Comparison of ENCODE assay signal across 24 cellular contexts in the genomic region with DNA sequence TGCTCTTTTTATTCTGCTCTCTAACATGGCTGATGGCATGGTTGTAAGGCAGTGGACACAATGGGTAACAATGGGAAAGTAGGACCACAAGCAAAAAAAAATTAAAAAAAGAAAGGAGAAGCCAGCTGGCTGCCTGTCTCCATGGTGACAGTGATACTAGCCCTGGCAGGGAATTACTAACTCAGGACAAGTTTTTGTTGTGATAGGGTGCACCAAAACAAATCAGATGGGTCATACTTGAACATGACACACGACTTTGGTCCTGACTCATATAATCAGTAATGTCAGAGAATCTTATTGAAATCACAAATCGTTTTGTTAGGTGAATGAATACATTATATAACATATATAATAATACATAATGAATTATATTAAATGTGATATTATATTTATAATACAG.
DNase-seq lines count a peak whose midpoint lies in the region; ATAC-seq and TF ChIP-seq lines count a peak whose summit lies in the region.
"Had no signal": no experiment of that assay in that cellular context is flagged by ENCODE, and none has a peak within 500 bp of the region (broad histone marks: within the 10 kb centered on the region; RNA-seq: fewer than 3 reads in every experiment).

No MANE protein-coding gene starts in this region.

- no peaks in the 10 kb centered on the region for H3K79me2 ChIP-seq in mammary epithelial cell (ENCODE audit: insufficient read depth, low read length)

- WGBS in mammary epithelial cell (ENCODE audit: low coverage, missing lambda C conversion rate): 40% methylated on average over 2 of the region's 2 CpGs
- WGBS in psoas muscle, 3 donors: 42 to 68% (median 50%) methylated on average over 2 of the region's 2 CpGs
- WGBS in ovary, 3 donors: 54 to 78% (median 55%) methylated on average over 2 of the region's 2 CpGs

- CTCF ChIA-PET in mammary epithelial cell (lab: Charles Lee; ENCODE audit: low non-redundant PET): no interaction called here

- H3K4me1 ChIP-seq in mammary epithelial cell (ENCODE audit: insufficient read depth, low read length) (no peaks in the 10 kb centered on the region), breast epithelium (no peaks in the 10 kb centered on the region), HAP-1 (0 out of 2 replicates have a peak, but pooled peaks cover 4% of the 10 kb centered on the region), psoas muscle (peaks cover 7% of the 10 kb centered on the region), ovary (ENCODE audit: insufficient read depth) (no peaks in the 10 kb centered on the region)
- H3K4me1 ChIP-seq: A549; BLaER1 treated with 17β-estradiol and CSF1 and Interleukin-3, amounts not matched to agents 10 nM and 100 nM had no signal

- dilution Hi-C loops in mammary epithelial cell (cut with HindIII; ENCODE audit: low sequenced_read_pairs): no loop called here

- no peak for TF ChIP-seq EP300 in ovary (IDR thresholded peaks at IDR 0.05)

- H3K36me3 ChIP-seq in mammary epithelial cell (ENCODE audit: insufficient read depth, low read length) (no peaks in the 10 kb centered on the region), breast epithelium (no peaks in the 10 kb centered on the region), HAP-1 (replicated peaks) (no peaks in the 10 kb centered on the region), psoas muscle (ENCODE audit: insufficient read depth in 1 of 2, low read depth in 1 of 2) (peaks cover 0 to 50% of the 10 kb centered on the region in 2 donors), ovary (no peaks in the 10 kb centered on the region)
- H3K36me3 ChIP-seq: BLaER1 treated with 17β-estradiol and CSF1 and Interleukin-3, amounts not matched to agents 10 nM and 100 nM had no signal

- BruUV-seq in mammary epithelial cell (replicated peaks; lab: Mats Ljungman, UMichigan): no TSS peak

- no peaks in the 10 kb centered on the region for H3K27me3 ChIP-seq in mammary epithelial cell (ENCODE audit: insufficient read depth, low read length)
- no peaks in the 10 kb centered on the region for H3K27me3 ChIP-seq in breast epithelium
- no peaks in the 10 kb centered on the region for H3K27me3 ChIP-seq in HAP-1 (ENCODE audit: low read depth)
- no peaks in the 10 kb centered on the region for H3K27me3 ChIP-seq in psoas muscle (ENCODE audit: insufficient read depth in 3 of 3, low read length in 2 of 3)
- no peaks in the 10 kb centered on the region for H3K27me3 ChIP-seq in ovary
- H3K27me3 ChIP-seq: BLaER1 treated with 17β-estradiol and CSF1 and Interleukin-3, amounts not matched to agents 10 nM and 100 nM had no signal

- no peak overlapping the region for H3K9ac ChIP-seq in mammary epithelial cell (ENCODE audit: insufficient read depth, low read length)
- H3K9ac ChIP-seq: BLaER1 treated with 17β-estradiol and CSF1 and Interleukin-3, amounts not matched to agents 10 nM and 100 nM had no signal

- in situ Hi-C loops in mammary epithelial cell (cut with MboI; ENCODE audit: low sequenced_read_pairs in 2 of 2): no loop called here
- in situ Hi-C loops in HAP-1 (cut with MboI; ENCODE audit: low sequenced_read_pairs): no loop called here

- no peaks in the 10 kb centered on the region for H4K20me1 ChIP-seq in mammary epithelial cell (ENCODE audit: insufficient read depth, low read length)
- H4K20me1 ChIP-seq: BLaER1 treated with 17β-estradiol and CSF1 and Interleukin-3, amounts not matched to agents 10 nM and 100 nM had no signal

- no peak overlapping the region for H3K4me3 ChIP-seq in mammary epithelial cell (replicated peaks in 1 of 3; ENCODE audit: insufficient read depth in 1 of 3, low read depth in 2 of 3, low read length in 3 of 3)
- no peak overlapping the region for H3K4me3 ChIP-seq in breast epithelium
- no peak overlapping the region for H3K4me3 ChIP-seq in HAP-1
- H3K4me3 ChIP-seq in psoas muscle: no peak overlapping the region
- H3K4me3 ChIP-seq in ovary: no peak overlapping the region
- H3K4me3 ChIP-seq: A549; BLaER1 treated with 17β-estradiol and CSF1 and Interleukin-3, amounts not matched to agents 10 nM and 100 nM; GM12878; PC-9 had no signal

- TF ChIP-seq POLR2A in breast epithelium (IDR thresholded peaks at IDR 0.05) (no peak), ovary (IDR thresholded peaks at IDR 0.05) (no peak)

- no peak overlapping the region for H2AFZ ChIP-seq in mammary epithelial cell (ENCODE audit: low read depth, low read length)
- H2AFZ ChIP-seq: PC-9 had no signal

- H3K4me2 ChIP-seq in mammary epithelial cell (ENCODE audit: insufficient read depth, low read depth, low read length): no peak overlapping the region
- H3K4me2 ChIP-seq: A549; BLaER1 treated with 17β-estradiol and CSF1 and Interleukin-3, amounts not matched to agents 10 nM and 100 nM; PC-9 had no signal

- no peak overlapping the region for H3K27ac ChIP-seq in mammary epithelial cell (ENCODE audit: insufficient read depth, low read depth, low read length)
- no peak overlapping the region for H3K27ac ChIP-seq in breast epithelium
- peak overlapping the region; percentile 11 for H3K27ac ChIP-seq in psoas muscle
- no peak overlapping the region for H3K27ac ChIP-seq in ovary
- H3K27ac ChIP-seq: A549; BLaER1 treated with 17β-estradiol and CSF1 and Interleukin-3, amounts not matched to agents 10 nM and 100 nM; PC-9 had no signal

- intact Hi-C loops in mammary epithelial cell (cut with micrococcal nuclease): no loop called here
- intact Hi-C loops in breast epithelium (cut with DNase I; ENCODE audit: low total_unique reads): no loop called here
- intact Hi-C loops in psoas muscle (cut with DNase I): no loop called here
- intact Hi-C loops in ovary (cut with DNase I): no loop called here

- ATAC-seq in psoas muscle: peak; percentile 40 to 73 (median 64)
- ATAC-seq in HG02884 (IDR thresholded peaks at IDR 0.05; ENCODE audit: unreplicated experiment): no peak
- ATAC-seq: A549, GM12878, HCT116 had no signal

- no peaks in the 10 kb centered on the region for H3K9me3 ChIP-seq in mammary epithelial cell (replicated peaks; ENCODE audit: insufficient read depth, low read length)
- H3K9me3 ChIP-seq in breast epithelium: no peaks in the 10 kb centered on the region
- H3K9me3 ChIP-seq in HAP-1: no peaks in the 10 kb centered on the region
- no peaks in the 10 kb centered on the region for H3K9me3 ChIP-seq in psoas muscle
- no peaks in the 10 kb centered on the region for H3K9me3 ChIP-seq in ovary
- H3K9me3 ChIP-seq: A549; BLaER1 treated with 17β-estradiol and CSF1 and Interleukin-3, amounts not matched to agents 10 nM and 100 nM had no signal

- DNase-seq in mammary epithelial cell: peak; percentile 1
- no peak for DNase-seq in breast epithelium (ENCODE audit: low spot score in 2 of 2)
- peak; percentile 6 to 22 for DNase-seq in HAP-1 (ENCODE audit: low spot score in 2 of 2)
- peak; percentile 35 for DNase-seq in RKO (ENCODE audit: low spot score)
- DNase-seq in psoas muscle: no peak
- DNase-seq in ovary: no peak
- DNase-seq: AML-193; CD4-positive, alpha-beta T cell; GDM1; KBM-7; MM.1S; NCI-H1417 treated with DMSO at 0.1 percent for 48 hours; NCI-H1694 treated with DMSO at 0.1 percent for 48 hours; NCI-H2081 treated with DMSO at 0.1 percent for 48 hours; NCI-H524; PC-9; RPMI8226; SHP77; T-helper 1 cell had no signal

- no peak for TF ChIP-seq CTCF in mammary epithelial cell (conservative IDR thresholded peaks at IDR 0.05 in 1 of 2, IDR thresholded peaks at IDR 0.05 in 1 of 2; ENCODE audit: extremely low read depth in 1 of 2, insufficient read depth in 1 of 2, low read depth in 1 of 2, low read length in 2 of 2)
- TF ChIP-seq CTCF in breast epithelium (IDR thresholded peaks at IDR 0.05): no peak
- TF ChIP-seq CTCF in psoas muscle (IDR thresholded peaks at IDR 0.05): no peak
- TF ChIP-seq CTCF in ovary (IDR thresholded peaks at IDR 0.05): no peak

Comparison
In these comparisons a context has a peak if more than half of its experiments do, and no peak if none do; other contexts are left out.
1. DNase-seq: peak in mammary epithelial cell (single experiment), HAP-1 (2 of 2) and RKO (single experiment); none in breast epithelium (0 of 2), psoas muscle (0 of 2) and ovary (0 of 5).